In the genomic region with DNA sequence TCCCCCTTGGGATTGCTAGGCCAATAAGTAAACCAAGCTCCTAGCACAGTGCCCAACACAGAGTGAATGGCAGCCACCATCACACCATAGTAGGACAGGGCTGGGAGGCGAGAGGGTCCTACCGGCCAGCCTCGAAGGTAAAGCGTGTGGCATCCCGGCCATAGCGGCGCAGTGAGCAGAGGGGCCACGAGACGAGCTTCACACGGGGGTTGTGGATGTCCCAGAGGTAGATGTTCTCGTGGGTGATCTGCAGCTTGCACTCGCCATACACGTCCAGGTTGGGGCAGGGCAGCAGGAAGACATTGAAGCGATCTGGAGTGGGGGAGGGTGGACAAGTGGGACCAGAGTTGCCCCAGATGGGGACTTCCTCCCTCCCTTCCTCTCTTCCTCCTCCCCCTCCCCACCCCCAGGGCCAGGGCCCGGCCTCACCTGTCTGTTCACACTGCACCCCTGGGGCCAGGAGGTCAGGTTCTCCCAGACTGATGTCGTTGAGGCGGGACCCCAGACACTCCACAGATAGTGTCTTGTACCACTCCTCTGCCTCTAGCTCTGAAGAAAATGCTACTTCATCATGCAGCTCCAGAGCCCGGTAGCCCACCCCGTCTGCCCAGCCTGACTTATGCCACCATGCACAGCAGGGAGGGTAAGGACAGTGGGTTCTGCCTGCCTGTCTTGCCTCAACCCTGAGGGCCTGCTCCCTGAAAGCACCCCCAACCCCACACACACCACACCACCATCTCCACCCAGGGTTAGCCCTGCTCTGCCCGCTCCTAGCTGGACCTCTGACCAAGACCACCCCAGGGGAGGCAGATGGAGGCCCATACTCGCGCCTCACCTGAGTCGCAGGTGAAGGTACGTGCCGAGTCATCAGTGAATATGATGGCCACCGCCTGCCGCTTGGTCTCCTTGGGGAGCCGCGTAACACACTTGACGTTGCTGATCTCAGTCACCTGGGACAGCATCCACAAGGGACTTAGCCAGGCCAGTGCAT, we compare ENCODE assay signal across 15 cellular contexts. TPM values are rescaled to one million over a fixed set of nuclear protein-coding genes. Genes with fewer than 3 reads are reported as not detected.
DNase-seq lines count a peak whose midpoint lies in the region; ATAC-seq lines count a peak whose summit lies in the region.
"Had no signal": no experiment of that assay in that cellular context is flagged by ENCODE, and none has a peak within 500 bp of the region (broad histone marks: within the 10 kb centered on the region; RNA-seq: fewer than 3 reads in every experiment).

No MANE protein-coding gene starts in this region.

- H3K27me3 ChIP-seq in mesendoderm (ENCODE audit: insufficient read depth, low read length, poor library complexity) = no peaks in the 10 kb centered on the region
- H3K27me3 ChIP-seq: pancreas, stomach had no signal

- peak overlapping the region; percentile 75 for H3K56ac ChIP-seq in mesendoderm (ENCODE audit: low read length)

- H3K27ac ChIP-seq in mesendoderm (ENCODE audit: low read depth, low read length) = no peak overlapping the region
- H3K27ac ChIP-seq: pancreas had no signal

- H3K36me3 ChIP-seq in ES-I3 (ENCODE audit: insufficient read depth, low read length) (0 out of 2 replicates have a peak, but pooled peaks cover 4% of the 10 kb centered on the region), mesendoderm (ENCODE audit: control insufficient read depth, insufficient read depth, low read length) (peaks cover 12% of the 10 kb centered on the region)

- POLR2A ChIA-PET in activated CD8-positive, alpha-beta T cell treated with anti-CD3 and anti-CD28 coated beads, Interleukin-2, amount 10 ng/mL, durations not matched to agents 7 days and 5 days (lab: Charles Lee) = interaction anchor here (1.3 to 3.3 kb wide), 2 partner anchors 11 to 13 kb away, joined by 3 to 14 read pairs; partner anchors contain the start of genes DOK4 and POLR2C

- no peak for ATAC-seq in activated CD8-positive, alpha-beta T cell treated with anti-CD3 and anti-CD28 coated beads, Interleukin-2, amount 10 ng/mL, durations not matched to agents 7 days and 5 days
- ATAC-seq in effector memory CD8-positive, alpha-beta T cell (replicated peaks) = no peak

- no peak overlapping the region for H4K5ac ChIP-seq in mesendoderm (ENCODE audit: low read length)

- H3K4me3 ChIP-seq in mesendoderm (ENCODE audit: low read length) = no peak overlapping the region
- H3K4me3 ChIP-seq: pancreas, skin epidermis, stomach had no signal

- H3K36me3 Mint-ChIP-seq in activated CD4-positive, alpha-beta T cell treated with anti-CD3 and anti-CD28 coated beads, Interleukin-2, amount 10 ng/mL, durations not matched to agents 24 days and 14 days (ENCODE audit: low read depth) = peaks cover 16% of the 10 kb centered on the region
- H3K36me3 Mint-ChIP-seq in activated CD8-positive, alpha-beta T cell treated with anti-CD3 and anti-CD28 coated beads, Interleukin-2, amount 10 ng/mL, durations not matched to agents 7 days and 5 days (ENCODE audit: low read depth) = peaks cover 14% of the 10 kb centered on the region
- H3K36me3 Mint-ChIP-seq in effector memory CD8-positive, alpha-beta T cell (ENCODE audit: insufficient read depth) = peaks cover 25% of the 10 kb centered on the region

- H3K4me3 Mint-ChIP-seq in activated CD4-positive, alpha-beta T cell treated with anti-CD3 and anti-CD28 coated beads, Interleukin-2, amount 10 ng/mL, durations not matched to agents 24 days and 14 days = peak overlapping the region; percentile 55
- H3K4me3 Mint-ChIP-seq in activated CD8-positive, alpha-beta T cell treated with anti-CD3 and anti-CD28 coated beads, Interleukin-2, amount 10 ng/mL, durations not matched to agents 7 days and 5 days = peak overlapping the region; percentile 15
- H3K4me3 Mint-ChIP-seq in effector memory CD8-positive, alpha-beta T cell = no peak overlapping the region
- H3K4me3 Mint-ChIP-seq: HFFc6 had no signal

- H3K9me3 ChIP-seq in ES-I3 (ENCODE audit: control insufficient read depth, insufficient read depth, low read length) = no peaks in the 10 kb centered on the region
- H3K9me3 ChIP-seq: pancreas, stomach had no signal

- no peak overlapping the region for H2BK120ac ChIP-seq in mesendoderm (ENCODE audit: low read depth, low read length)

- intact Hi-C loops in activated CD4-positive, alpha-beta T cell treated with anti-CD3 and anti-CD28 coated beads, Interleukin-2, amount 10 ng/mL, durations not matched to agents 24 days and 14 days (cut with micrococcal nuclease) = loop anchor here (1.0 to 10.0 kb wide), 2 partner anchors 12 to 260 kb away; partner anchors contain the start of gene KATNB1

- no peak for DNase-seq in activated CD4-positive, alpha-beta T cell treated with anti-CD3 and anti-CD28 coated beads, Interleukin-2, amount 10 ng/mL, durations not matched to agents 24 days and 14 days
- no peak for DNase-seq in activated CD4-positive, alpha-beta T cell treated with anti-CD3 and anti-CD28 coated beads for 4 hours
- DNase-seq in activated CD8-positive, alpha-beta T cell treated with anti-CD3 and anti-CD28 coated beads, Interleukin-2, amount 10 ng/mL, durations not matched to agents 7 days and 5 days = no peak
- no peak for DNase-seq in mesendoderm
- DNase-seq in effector memory CD8-positive, alpha-beta T cell = no peak
- no peak for DNase-seq in NCI-H2029 treated with DMSO at 0.1 percent for 48 hours (lab: John Stamatoyannopoulos, UW)
- no peak for DNase-seq in activated CD4-positive, CD25-positive, alpha-beta regulatory T cell treated with anti-CD3 and anti-CD28 coated beads, Interleukin-2, amount 50 U/mL, for 72 hours
- DNase-seq: HFFc6, midbrain, NCI-H1694, stomach had no signal

- peaks cover 2% of the 10 kb centered on the region for H3K27me3 Mint-ChIP-seq in activated CD4-positive, alpha-beta T cell treated with anti-CD3 and anti-CD28 coated beads, Interleukin-2, amount 10 ng/mL, durations not matched to agents 24 days and 14 days
- no peaks in the 10 kb centered on the region for H3K27me3 Mint-ChIP-seq in activated CD8-positive, alpha-beta T cell treated with anti-CD3 and anti-CD28 coated beads, Interleukin-2, amount 10 ng/mL, durations not matched to agents 7 days and 5 days (ENCODE audit: low read depth)
- no peaks in the 10 kb centered on the region for H3K27me3 Mint-ChIP-seq in effector memory CD8-positive, alpha-beta T cell
- H3K27me3 Mint-ChIP-seq: T-cell had no signal

- H3K4me2 ChIP-seq in mesendoderm (ENCODE audit: low read length) = no peak overlapping the region

- no peak overlapping the region for H4K8ac ChIP-seq in mesendoderm (ENCODE audit: low read depth, low read length)

- WGBS in mesendoderm (ENCODE audit: extremely low coverage, insufficient coverage, low lambda C conversion rate) = no CpG with 5 or more reads among the region's 30 CpGs

- H3K4me1 Mint-ChIP-seq in activated CD4-positive, alpha-beta T cell treated with anti-CD3 and anti-CD28 coated beads, Interleukin-2, amount 10 ng/mL, durations not matched to agents 24 days and 14 days = peaks cover 14% of the 10 kb centered on the region
- H3K4me1 Mint-ChIP-seq in activated CD8-positive, alpha-beta T cell treated with anti-CD3 and anti-CD28 coated beads, Interleukin-2, amount 10 ng/mL, durations not matched to agents 7 days and 5 days (ENCODE audit: low read depth) = peaks cover 31% of the 10 kb centered on the region
- peaks cover 6 to 12% of the 10 kb centered on the region in 2 donors for H3K4me1 Mint-ChIP-seq in effector memory CD8-positive, alpha-beta T cell (ENCODE audit: low read depth in 2 of 2)

- H3K79me1 ChIP-seq in mesendoderm (ENCODE audit: low read length) = no peaks in the 10 kb centered on the region

- H3K4ac ChIP-seq in mesendoderm (ENCODE audit: low read depth, low read length) = no peak overlapping the region

- no peaks in the 10 kb centered on the region for H3K9me3 Mint-ChIP-seq in activated CD4-positive, alpha-beta T cell treated with anti-CD3 and anti-CD28 coated beads, Interleukin-2, amount 10 ng/mL, durations not matched to agents 24 days and 14 days
- H3K9me3 Mint-ChIP-seq in activated CD8-positive, alpha-beta T cell treated with anti-CD3 and anti-CD28 coated beads, Interleukin-2, amount 10 ng/mL, durations not matched to agents 7 days and 5 days (ENCODE audit: insufficient read depth) = no peaks in the 10 kb centered on the region
- no peaks in the 10 kb centered on the region for H3K9me3 Mint-ChIP-seq in effector memory CD8-positive, alpha-beta T cell
- H3K9me3 Mint-ChIP-seq: HFFc6, T-cell had no signal

- H2BK5ac ChIP-seq in mesendoderm (ENCODE audit: low read length) = no peak overlapping the region

- H3K27ac Mint-ChIP-seq in activated CD4-positive, alpha-beta T cell treated with anti-CD3 and anti-CD28 coated beads, Interleukin-2, amount 10 ng/mL, durations not matched to agents 24 days and 14 days = peak overlapping the region; percentile 83
- H3K27ac Mint-ChIP-seq in activated CD8-positive, alpha-beta T cell treated with anti-CD3 and anti-CD28 coated beads, Interleukin-2, amount 10 ng/mL, durations not matched to agents 7 days and 5 days = peak overlapping the region; percentile 68
- H3K27ac Mint-ChIP-seq in effector memory CD8-positive, alpha-beta T cell = peak overlapping the region in 1 of 2 donors; percentile 77
- H3K27ac Mint-ChIP-seq: HFFc6 had no signal

- H2AK5ac ChIP-seq in mesendoderm (ENCODE audit: low read length) = peak overlapping the region; percentile 27

- H3K23ac ChIP-seq in mesendoderm (ENCODE audit: low read length) = no peak overlapping the region

- CTCF ChIA-PET in activated CD8-positive, alpha-beta T cell treated with anti-CD3 and anti-CD28 coated beads, Interleukin-2, amount 10 ng/mL, durations not matched to agents 7 days and 5 days (lab: Charles Lee) = interaction anchor here (0.9 to 5.1 kb wide), 13 partner anchors 9 to 101 kb away, joined by 3 to 28 read pairs (median 7); partner anchors contain the start of genes DOK4 and POLR2C

- H2BK15ac ChIP-seq in mesendoderm (replicated peaks; ENCODE audit: low read depth) = no peak overlapping the region

- H3K79me2 ChIP-seq in mesendoderm (ENCODE audit: control insufficient read depth, insufficient read depth, low read length) = no peaks in the 10 kb centered on the region

- H3K9ac ChIP-seq in ES-I3 (ENCODE audit: low read depth, low read length) (peak overlapping the region; percentile 33; the same call in 1 of the 2 replicates), mesendoderm (ENCODE audit: low read length) (no peak overlapping the region)

- H3K18ac ChIP-seq in mesendoderm (ENCODE audit: low read length) = no peak overlapping the region

- H3K4me1 ChIP-seq in ES-I3 (ENCODE audit: insufficient read depth, low read length) (peaks cover 34% of the 10 kb centered on the region), mesendoderm (ENCODE audit: control insufficient read depth, low read depth, low read length) (peaks cover 11% of the 10 kb centered on the region)

RNA-seq across cellular contexts. Expression of gene DOK4, which starts 11.3 kb away (rescaled TPM):
- 4.2 and 4.3 TPM in 2 replicates for total RNA-seq in activated CD4-positive, alpha-beta T cell treated with anti-CD3 and anti-CD28 coated beads, Interleukin-2, amount 10 ng/mL, durations not matched to agents 24 days and 14 days
- 1 to 10 TPM; 4.8 to 6.4 TPM for total RNA-seq in activated CD8-positive, alpha-beta T cell treated with anti-CD3 and anti-CD28 coated beads, Interleukin-2, amount 10 ng/mL, durations not matched to agents 7 days and 5 days
- 7.1 TPM for polyA plus RNA-seq in mesendoderm (2013, experiment 1 of 2)
- 6.5 TPM for polyA plus RNA-seq in mesendoderm (2013, experiment 2 of 2)

RNA-seq across cellular contexts. Expression of gene POLR2C, which starts 12.5 kb away (rescaled TPM):
- total RNA-seq in activated CD4-positive, alpha-beta T cell treated with anti-CD3 and anti-CD28 coated beads, Interleukin-2, amount 10 ng/mL, durations not matched to agents 24 days and 14 days = 88.5 and 90.7 TPM in 2 replicates
- total RNA-seq in activated CD8-positive, alpha-beta T cell treated with anti-CD3 and anti-CD28 coated beads, Interleukin-2, amount 10 ng/mL, durations not matched to agents 7 days and 5 days = 10 to 100 TPM; 57.0 to 58.3 TPM
- 60.5 TPM for polyA plus RNA-seq in mesendoderm (2013, experiment 1 of 2)
- polyA plus RNA-seq in mesendoderm (2013, experiment 2 of 2) = 59.0 TPM

RNA-seq across cellular contexts. Expression of gene COQ9, which starts 27.7 kb away (rescaled TPM):
- 55.2 and 56.7 TPM in 2 replicates for total RNA-seq in activated CD4-positive, alpha-beta T cell treated with anti-CD3 and anti-CD28 coated beads, Interleukin-2, amount 10 ng/mL, durations not matched to agents 24 days and 14 days
- total RNA-seq in activated CD8-positive, alpha-beta T cell treated with anti-CD3 and anti-CD28 coated beads, Interleukin-2, amount 10 ng/mL, durations not matched to agents 7 days and 5 days = 10 to 100 TPM; 38.2 to 40.4 TPM
- 19.8 TPM for polyA plus RNA-seq in mesendoderm (2013, experiment 1 of 2)
- 19.2 TPM for polyA plus RNA-seq in mesendoderm (2013, experiment 2 of 2)

RNA-seq across cellular contexts. Expression of gene CIAPIN1, which starts 27.8 kb away (rescaled TPM):
- 85.4 TPM in 2 replicates for total RNA-seq in activated CD4-positive, alpha-beta T cell treated with anti-CD3 and anti-CD28 coated beads, Interleukin-2, amount 10 ng/mL, durations not matched to agents 24 days and 14 days
- total RNA-seq in activated CD8-positive, alpha-beta T cell treated with anti-CD3 and anti-CD28 coated beads, Interleukin-2, amount 10 ng/mL, durations not matched to agents 7 days and 5 days = 10 to 100 TPM; 47.8 to 53.8 TPM
- polyA plus RNA-seq in mesendoderm (2013, experiment 1 of 2) = 46.3 TPM
- polyA plus RNA-seq in mesendoderm (2013, experiment 2 of 2) = 50.2 TPM

Comparison
In these comparisons a context has a peak if more than half of its experiments do, and no peak if none do; other contexts are left out.
1. H3K4me3 Mint-ChIP-seq: peak in activated CD4-positive, alpha-beta T cell treated with anti-CD3 and anti-CD28 coated beads, Interleukin-2, amount 10 ng/mL, durations not matched to agents 24 days and 14 days (single experiment) and activated CD8-positive, alpha-beta T cell treated with anti-CD3 and anti-CD28 coated beads, Interleukin-2, amount 10 ng/mL, durations not matched to agents 7 days and 5 days (single experiment); none in effector memory CD8-positive, alpha-beta T cell (0 of 2).